ENCODE assay signal across 8 cellular contexts in genomic region chr6:26520840-26521484, GRCh38. TPM values are rescaled to one million over a fixed set of nuclear protein-coding genes. Genes with fewer than 3 reads are reported as not detected.
A peak's percentile ranks its signal among the peaks of the same experiment; 100 is the strongest.
DNase-seq lines count a peak whose midpoint lies in the region; ATAC-seq, FAIRE-seq and TF ChIP-seq lines count a peak whose summit lies in the region.

No MANE protein-coding gene starts in this region.

- no peaks in the 10 kb centered on the region for H3K27me3 Mint-ChIP-seq in WTC11 (ENCODE audit: low read depth)

- CTCF ChIA-PET in A549 (lab: Yijun Ruan, JAX): interaction anchor here (0.6 to 2.2 kb wide), 5 partner anchors 10 to 179 kb away, joined by 3 to 9 read pairs (median 4); no protein-coding TSS in a partner anchor
- CTCF ChIA-PET in WTC11 (lab: Charles Lee): interaction anchor here (0.7 to 2.6 kb wide), 6 partner anchors 12 to 207 kb away, joined by 3 to 13 read pairs (median 6); no protein-coding TSS in a partner anchor

- no peak; a peak in 1 of 5 replicates for TF ChIP-seq RAD21 in A549 (conservative IDR thresholded peaks at IDR 0.05 in 1 of 2, IDR thresholded peaks at IDR 0.05 in 1 of 2)

- ATAC-seq in A549: peak; percentile 74 to 85
- peak; percentile 33 for ATAC-seq in GM18858 (IDR thresholded peaks at IDR 0.05; ENCODE audit: unreplicated experiment)
- peak; percentile 53 for ATAC-seq in HG03066 (IDR thresholded peaks at IDR 0.05; ENCODE audit: low read depth, unreplicated experiment)
- ATAC-seq in WTC11: peak; percentile 62

- no peak for TF ChIP-seq EP300 in A549 (IDR thresholded peaks at IDR 0.05)

- POLR2A ChIA-PET in A549 (lab: Yijun Ruan, JAX) (interaction anchor here (0.8 to 1.0 kb wide), 3 partner anchors 35 to 185 kb away, joined by 3 to 8 read pairs (median 4); no protein-coding TSS in a partner anchor), WTC11 (lab: Charles Lee) (interaction anchor here (1.0 kb wide), 1 partner anchor 16 kb away, joined by 5 read pairs; the partner anchor contains the start of gene HMGN4)

- FAIRE-seq in A549 (lab: Jason Lieb, UNC) (no peak), bronchial epithelial cell (lab: Jason Lieb, UNC) (no peak), islet of Langerhans (lab: Jason Lieb, UNC) (peak; percentile 71)

- no peak for TF ChIP-seq CTCF in A549 (IDR thresholded peaks at IDR 0.05)
- no peak for TF ChIP-seq CTCF in WTC11 (IDR thresholded peaks at IDR 0.05)
- no peak for TF ChIP-seq CTCF in bronchial epithelial cell (IDR thresholded peaks at IDR 0.05; ENCODE audit: insufficient read depth, low read length, severe bottlenecking)

- H3K9me3 Mint-ChIP-seq in WTC11: no peaks in the 10 kb centered on the region

- peaks cover 26% of the 10 kb centered on the region for H3K4me1 Mint-ChIP-seq in WTC11

- under 1% methylated on average over 17 of the region's 48 CpGs for WGBS in A549 (ENCODE audit: missing lambda C conversion rate)

- peak; percentile 52 to 81 for DNase-seq in A549 (ENCODE audit: low read depth in 1 of 2, low spot score in 1 of 2)
- DNase-seq in NCI-H2171 treated with DMSO at 0.1 percent for 48 hours (lab: John Stamatoyannopoulos, UW): peak; percentile 90
- DNase-seq in WTC11 (ENCODE audit: low spot score): peak; percentile 83
- peak; percentile 62 for DNase-seq in bronchial epithelial cell (ENCODE audit: low read depth)
- peak; percentile 78 for DNase-seq in stimulated activated CD4-positive, alpha-beta T cell treated with anti-CD3 and anti-CD28 coated beads, Interleukin-12 subunit alpha, Interleukin-12 subunit beta, amount 100 ng/mL, for 4 hours

- H3K4me3 ChIP-seq in A549: peak overlapping the region; percentile 48
- peak overlapping the region; percentile 53 for H3K4me3 ChIP-seq in bronchial epithelial cell (ENCODE audit: low read depth, low read length)

- H3K9me3 ChIP-seq in A549: no peaks in the 10 kb centered on the region

- H3K4me1 ChIP-seq in A549: peaks cover 28% of the 10 kb centered on the region

- H3K36me3 ChIP-seq in bronchial epithelial cell (ENCODE audit: control insufficient read depth, insufficient read depth, low read length): no peaks in the 10 kb centered on the region

- H3K4me3 Mint-ChIP-seq in WTC11: peak overlapping the region; percentile 90

- H3K27ac ChIP-seq in A549: peak overlapping the region; percentile 99

- H3K27ac Mint-ChIP-seq in WTC11: peak overlapping the region; percentile 75

- no peaks in the 10 kb centered on the region for H3K27me3 ChIP-seq in bronchial epithelial cell (ENCODE audit: control insufficient read depth, insufficient read depth, low read length)

- H3K36me3 Mint-ChIP-seq in WTC11: no peaks in the 10 kb centered on the region

- TF ChIP-seq POLR2A in A549 (IDR thresholded peaks at IDR 0.05; ENCODE audit: low read length): peak; percentile 67

- H3K4me2 ChIP-seq in A549: peak overlapping the region; percentile 80

TF ChIP-seq in A549, 52 proteins besides CTCF, POLR2A, EP300 and RAD21 (continues in another document):
- no peak for TF ChIP-seq MAFK (IDR thresholded peaks at IDR 0.05; ENCODE audit: partially characterized antibody)
- peak in 1 of 2 experiments; percentile 44; a peak in 1 of 5 replicates for TF ChIP-seq JUN (IDR thresholded peaks at IDR 0.05)
- no peak for TF ChIP-seq HOXB5 (CRISPR knock-in tag; IDR thresholded peaks at IDR 0.05)
- TF ChIP-seq NR3C1 (IDR thresholded peaks at IDR 0.05): no peak
- no peak for TF ChIP-seq KDM5A (IDR thresholded peaks at IDR 0.05)
- no peak for TF ChIP-seq CHD2 (IDR thresholded peaks at IDR 0.05; ENCODE audit: low read length, partially characterized antibody)
- no peak for TF ChIP-seq NFE2L2 (conservative IDR thresholded peaks at IDR 0.05; ENCODE audit: low read length)
- TF ChIP-seq GATA3 (IDR thresholded peaks at IDR 0.05; ENCODE audit: borderline replicate concordance): no peak
- TF ChIP-seq FOSL2 (IDR thresholded peaks at IDR 0.05): no peak
- no peak for TF ChIP-seq FOSL2 (CRISPR knock-in tag; IDR thresholded peaks at IDR 0.05)
- no peak for TF ChIP-seq E2F6 (IDR thresholded peaks at IDR 0.05; ENCODE audit: borderline replicate concordance, low read depth)
- no peak for TF ChIP-seq HDAC2 (IDR thresholded peaks at IDR 0.05)
- TF ChIP-seq SREBF2 (IDR thresholded peaks at IDR 0.05): peak; percentile 49
- TF ChIP-seq TP53 (CRISPR knock-in tag; IDR thresholded peaks at IDR 0.05): no peak
- TF ChIP-seq HOXA7 (CRISPR knock-in tag; IDR thresholded peaks at IDR 0.05): no peak
- peak; percentile 74; the same call in 1 of the 2 replicates for TF ChIP-seq HMGXB4 (CRISPR knock-in tag; IDR thresholded peaks at IDR 0.05; ENCODE audit: borderline replicate concordance)

TF ChIP-seq in WTC11, 78 proteins besides CTCF, POLR2A, EP300 and RAD21 (continues in another document):
- TF ChIP-seq NR2C2 (CRISPR knock-in tag; IDR thresholded peaks at IDR 0.05): no peak
- TF ChIP-seq ZMAT4 (CRISPR knock-in tag; IDR thresholded peaks at IDR 0.05): no peak
- TF ChIP-seq AR (CRISPR knock-in tag; IDR thresholded peaks at IDR 0.05): no peak
- no peak for TF ChIP-seq SOX15 (CRISPR knock-in tag; IDR thresholded peaks at IDR 0.05)
- no peak for TF ChIP-seq SMAD3 (CRISPR knock-in tag; IDR thresholded peaks at IDR 0.05; ENCODE audit: borderline replicate concordance)
- TF ChIP-seq NFYB (CRISPR knock-in tag; conservative IDR thresholded peaks at IDR 0.05; ENCODE audit: low read depth): no peak
- TF ChIP-seq ZNF219 (CRISPR knock-in tag; IDR thresholded peaks at IDR 0.05; ENCODE audit: borderline replicate concordance): no peak
- TF ChIP-seq TCF7 (CRISPR knock-in tag; IDR thresholded peaks at IDR 0.05; ENCODE audit: low read depth): no peak
- TF ChIP-seq NR3C1 (CRISPR knock-in tag; conservative IDR thresholded peaks at IDR 0.05; ENCODE audit: low read depth): no peak
- no peak for TF ChIP-seq MYBL2 (CRISPR knock-in tag; IDR thresholded peaks at IDR 0.05)
- TF ChIP-seq SP1 (CRISPR knock-in tag; conservative IDR thresholded peaks at IDR 0.05): 0 out of 2 replicates have a peak, but pooled peaks have one; percentile 15
- peak; percentile 35; the same call in 1 of the 2 replicates for TF ChIP-seq GABPB1 (CRISPR knock-in tag; IDR thresholded peaks at IDR 0.05)

RNA-seq across cellular contexts. Expression of gene HMGN4, which starts 17.2 kb away (rescaled TPM):
- polyA plus RNA-seq in A549 (2011; rRNA removed): 59.0 and 62.9 TPM in 2 replicates
- polyA plus RNA-seq in A549 (2012; cell fraction: cytosol; rRNA removed): 28.7 and 30.1 TPM in 2 replicates
- 10.3 and 11.7 TPM in 2 replicates for polyA plus RNA-seq in A549 (2012; cell fraction: nucleus; rRNA removed)
- polyA plus RNA-seq in A549 (2017; fragmentation: RNase III; extraction: RNeasy Plus Mini Kit Qiagen cat#74134 plus additional on column Dnase treatment): 52.8 to 55.0 TPM (median 53.0 TPM) in 3 replicates
- 15.7 and 16.9 TPM in 2 replicates for polyA minus RNA-seq in A549 (2011; rRNA and poly(A)+ RNA removed)
- 57.1 to 67.4 TPM (median 57.6 TPM) in 3 replicates for total RNA-seq in WTC11 (2021)
- total RNA-seq in bronchial epithelial cell: 59.5 and 94.0 TPM in 2 replicates

RNA-seq across cellular contexts. Expression of gene BTN1A1, which starts 20.9 kb away (rescaled TPM):
- not detected in 2 replicates for polyA plus RNA-seq in A549 (2011; rRNA removed)
- 0.01 TPM in 1 of 2 replicates, not detected in the other for polyA plus RNA-seq in A549 (2012; cell fraction: cytosol; rRNA removed)
- 0.02 TPM in 1 of 2 replicates, not detected in the other for polyA plus RNA-seq in A549 (2012; cell fraction: nucleus; rRNA removed)
- not detected in 3 replicates for polyA plus RNA-seq in A549 (2017; fragmentation: RNase III; extraction: RNeasy Plus Mini Kit Qiagen cat#74134 plus additional on column Dnase treatment)
- not detected in 2 replicates for polyA minus RNA-seq in A549 (2011; rRNA and poly(A)+ RNA removed)
- 0.14 to 0.15 TPM in 2 of 3 replicates, not detected in the other for total RNA-seq in WTC11 (2021)
- total RNA-seq in bronchial epithelial cell: not detected in 2 replicates

Comparison
In these comparisons a context has a peak if more than half of its experiments do, and no peak if none do; other contexts are left out.
1. Peak in every context shown above with its lines: DNase-seq, ATAC-seq, H3K4me3 ChIP-seq and H3K27ac ChIP-seq.